Comparison of ENCODE assay signal across 1 cellular context in the genomic region with DNA sequence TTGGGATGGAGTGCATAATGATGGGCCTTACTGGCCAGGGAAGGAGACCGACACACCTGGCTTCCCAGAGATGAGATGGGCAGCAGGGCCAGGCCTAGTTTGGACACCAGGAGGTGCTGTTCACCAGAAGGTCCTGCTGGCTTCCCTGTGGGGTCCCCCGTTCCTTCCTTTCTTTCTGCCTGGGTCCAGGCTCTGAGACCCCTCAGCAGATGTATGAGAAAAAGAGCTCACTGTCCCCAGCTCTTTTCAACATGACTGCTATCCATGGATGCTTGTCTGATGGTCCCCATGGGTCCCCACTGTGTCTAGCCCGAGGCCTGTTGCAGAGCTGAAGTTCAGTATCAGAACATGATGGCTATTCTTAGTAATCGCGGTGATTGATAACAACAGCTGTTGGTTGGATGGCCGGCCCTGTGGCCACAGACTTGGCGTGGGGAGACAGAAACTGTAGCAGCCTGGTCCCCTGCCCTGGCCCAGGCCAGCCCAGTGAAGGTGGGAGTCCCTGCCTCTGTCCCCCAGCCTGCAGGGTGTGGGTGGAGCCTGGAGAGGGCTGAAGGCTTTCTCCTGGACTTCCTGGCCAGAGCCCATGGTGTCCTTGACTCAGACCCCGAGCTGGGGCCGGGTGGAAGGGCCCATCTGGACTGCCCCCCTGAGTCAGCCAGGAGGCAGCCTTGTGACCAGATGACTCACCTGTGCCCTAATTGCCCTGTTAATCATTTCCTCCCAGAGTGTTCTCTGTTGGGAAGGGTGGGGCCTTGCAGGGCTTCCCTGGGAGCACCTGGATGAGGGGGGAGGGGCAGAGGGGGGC.
A peak's percentile ranks its signal among the peaks of the same experiment; 100 is the strongest.
TF ChIP-seq lines count a peak whose summit lies in the region.

No MANE protein-coding gene starts in this region.

TF ChIP-seq in HepG2, 621 proteins besides CTCF, POLR2A, EP300 and RAD21 (continued from another document and continues in another):
- TF ChIP-seq THAP9 (CRISPR knock-in tag; IDR thresholded peaks at IDR 0.05; ENCODE audit: borderline replicate concordance) (peak; percentile 58), ZHX2 (IDR thresholded peaks at IDR 0.05; ENCODE audit: low read depth) (no peak), ZHX2 (CRISPR knock-in tag; IDR thresholded peaks at IDR 0.05; ENCODE audit: borderline replicate concordance) (no peak), JUN (CRISPR knock-in tag; IDR thresholded peaks at IDR 0.05) (peak; percentile 93), SRSF1 (optimal IDR thresholded peaks at IDR 0.05; ENCODE audit: low read depth, low read length) (no peak), SKI (IDR thresholded peaks at IDR 0.05; ENCODE audit: partially characterized antibody) (peak; percentile 11), MAX (IDR thresholded peaks at IDR 0.05) (no peak; the same call in none of the 2 replicates), ZNF292 (CRISPR knock-in tag; IDR thresholded peaks at IDR 0.05; ENCODE audit: borderline replicate concordance, low read depth) (0 out of 2 replicates have a peak, but pooled peaks have one; percentile 2), ZNF101 (CRISPR knock-in tag; IDR thresholded peaks at IDR 0.05; ENCODE audit: borderline replicate concordance, low read depth) (no peak), TEAD3 (CRISPR knock-in tag; optimal IDR thresholded peaks at IDR 0.05; ENCODE audit: borderline replicate concordance) (no peak), RBAK (CRISPR knock-in tag; IDR thresholded peaks at IDR 0.05) (no peak), ATM (IDR thresholded peaks at IDR 0.05; ENCODE audit: borderline replicate concordance) (no peak), RBM39 (IDR thresholded peaks at IDR 0.05; ENCODE audit: low read depth, low read length, poor library complexity, severe bottlenecking) (peak; percentile 17), ZNF264 (CRISPR knock-in tag; IDR thresholded peaks at IDR 0.05) (peak; percentile 65; the same call in 1 of the 2 replicates), ZIK1 (CRISPR knock-in tag; IDR thresholded peaks at IDR 0.05; ENCODE audit: borderline replicate concordance, low read depth) (peak; percentile 35; the same call in 1 of the 2 replicates), EZH2 (conservative IDR thresholded peaks at IDR 0.05; ENCODE audit: low read depth, low read length) (no peak), SSRP1 (CRISPR knock-in tag; IDR thresholded peaks at IDR 0.05) (no peak), ZBTB21 (CRISPR knock-in tag; IDR thresholded peaks at IDR 0.05) (no peak), CC2D1A (CRISPR knock-in tag; IDR thresholded peaks at IDR 0.05) (no peak), MBNL3 (CRISPR knock-in tag; conservative IDR thresholded peaks at IDR 0.05) (no peak), ZC3H4 (CRISPR knock-in tag; IDR thresholded peaks at IDR 0.05; ENCODE audit: borderline replicate concordance) (no peak; the same call in 1 of the 2 replicates), ATRX (CRISPR knock-in tag; IDR thresholded peaks at IDR 0.05; ENCODE audit: borderline replicate concordance) (no peak), JUND (CRISPR knock-in tag; IDR thresholded peaks at IDR 0.05) (peak; percentile 93), SP1 (IDR thresholded peaks at IDR 0.05) (no peak), SP1 (CRISPR knock-in tag; IDR thresholded peaks at IDR 0.05) (no peak), SETDB1 (CRISPR knock-in tag; IDR thresholded peaks at IDR 0.05; ENCODE audit: borderline replicate concordance) (no peak), ZNF234 (CRISPR knock-in tag; conservative IDR thresholded peaks at IDR 0.05) (no peak), ZFP62 (CRISPR knock-in tag; IDR thresholded peaks at IDR 0.05) (no peak), GATAD2A (CRISPR knock-in tag; IDR thresholded peaks at IDR 0.05) (peak; percentile 80)
- TF ChIP-seq, protein P1, sequence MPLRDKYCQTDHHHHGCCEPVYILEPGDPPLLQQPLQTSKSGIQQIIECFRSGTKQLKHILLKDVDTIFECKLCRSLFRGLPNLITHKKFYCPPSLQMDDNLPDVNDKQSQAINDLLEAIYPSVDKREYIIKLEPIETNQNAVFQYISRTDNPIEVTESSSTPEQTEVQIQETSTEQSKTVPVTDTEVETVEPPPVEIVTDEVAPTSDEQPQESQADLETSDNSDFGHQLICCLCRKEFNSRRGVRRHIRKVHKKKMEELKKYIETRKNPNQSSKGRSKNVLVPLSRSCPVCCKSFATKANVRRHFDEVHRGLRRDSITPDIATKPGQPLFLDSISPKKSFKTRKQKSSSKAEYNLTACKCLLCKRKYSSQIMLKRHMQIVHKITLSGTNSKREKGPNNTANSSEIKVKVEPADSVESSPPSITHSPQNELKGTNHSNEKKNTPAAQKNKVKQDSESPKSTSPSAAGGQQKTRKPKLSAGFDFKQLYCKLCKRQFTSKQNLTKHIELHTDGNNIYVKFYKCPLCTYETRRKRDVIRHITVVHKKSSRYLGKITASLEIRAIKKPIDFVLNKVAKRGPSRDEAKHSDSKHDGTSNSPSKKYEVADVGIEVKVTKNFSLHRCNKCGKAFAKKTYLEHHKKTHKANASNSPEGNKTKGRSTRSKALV (CRISPR knock-in tag; IDR thresholded peaks at IDR 0.05): peak; percentile 77
- TF ChIP-seq, protein P2, sequence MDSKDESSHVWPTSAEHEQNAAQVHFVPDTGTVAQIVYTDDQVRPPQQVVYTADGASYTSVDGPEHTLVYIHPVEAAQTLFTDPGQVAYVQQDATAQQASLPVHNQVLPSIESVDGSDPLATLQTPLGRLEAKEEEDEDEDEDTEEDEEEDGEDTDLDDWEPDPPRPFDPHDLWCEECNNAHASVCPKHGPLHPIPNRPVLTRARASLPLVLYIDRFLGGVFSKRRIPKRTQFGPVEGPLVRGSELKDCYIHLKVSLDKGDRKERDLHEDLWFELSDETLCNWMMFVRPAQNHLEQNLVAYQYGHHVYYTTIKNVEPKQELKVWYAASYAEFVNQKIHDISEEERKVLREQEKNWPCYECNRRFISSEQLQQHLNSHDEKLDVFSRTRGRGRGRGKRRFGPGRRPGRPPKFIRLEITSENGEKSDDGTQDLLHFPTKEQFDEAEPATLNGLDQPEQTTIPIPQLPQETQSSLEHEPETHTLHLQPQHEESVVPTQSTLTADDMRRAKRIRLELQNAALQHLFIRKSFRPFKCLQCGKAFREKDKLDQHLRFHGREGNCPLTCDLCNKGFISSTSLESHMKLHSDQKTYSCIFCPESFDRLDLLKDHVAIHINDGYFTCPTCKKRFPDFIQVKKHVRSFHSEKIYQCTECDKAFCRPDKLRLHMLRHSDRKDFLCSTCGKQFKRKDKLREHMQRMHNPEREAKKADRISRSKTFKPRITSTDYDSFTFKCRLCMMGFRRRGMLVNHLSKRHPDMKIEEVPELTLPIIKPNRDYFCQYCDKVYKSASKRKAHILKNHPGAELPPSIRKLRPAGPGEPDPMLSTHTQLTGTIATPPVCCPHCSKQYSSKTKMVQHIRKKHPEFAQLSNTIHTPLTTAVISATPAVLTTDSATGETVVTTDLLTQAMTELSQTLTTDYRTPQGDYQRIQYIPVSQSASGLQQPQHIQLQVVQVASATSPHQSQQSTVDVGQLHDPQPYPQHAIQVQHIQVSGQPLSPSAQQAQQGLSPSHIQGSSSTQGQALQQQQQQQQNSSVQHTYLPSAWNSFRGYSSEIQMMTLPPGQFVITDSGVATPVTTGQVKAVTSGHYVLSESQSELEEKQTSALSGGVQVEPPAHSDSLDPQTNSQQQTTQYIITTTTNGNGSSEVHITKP (CRISPR knock-in tag; IDR thresholded peaks at IDR 0.05; ENCODE audit: low read depth): peak; percentile 96
- TF ChIP-seq, protein P3, sequence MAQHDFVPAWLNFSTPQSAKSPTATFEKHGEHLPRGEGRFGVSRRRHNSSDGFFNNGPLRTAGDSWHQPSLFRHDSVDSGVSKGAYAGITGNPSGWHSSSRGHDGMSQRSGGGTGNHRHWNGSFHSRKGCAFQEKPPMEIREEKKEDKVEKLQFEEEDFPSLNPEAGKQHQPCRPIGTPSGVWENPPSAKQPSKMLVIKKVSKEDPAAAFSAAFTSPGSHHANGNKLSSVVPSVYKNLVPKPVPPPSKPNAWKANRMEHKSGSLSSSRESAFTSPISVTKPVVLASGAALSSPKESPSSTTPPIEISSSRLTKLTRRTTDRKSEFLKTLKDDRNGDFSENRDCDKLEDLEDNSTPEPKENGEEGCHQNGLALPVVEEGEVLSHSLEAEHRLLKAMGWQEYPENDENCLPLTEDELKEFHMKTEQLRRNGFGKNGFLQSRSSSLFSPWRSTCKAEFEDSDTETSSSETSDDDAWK (CRISPR knock-in tag; IDR thresholded peaks at IDR 0.05): no peak
- TF ChIP-seq, protein P4, sequence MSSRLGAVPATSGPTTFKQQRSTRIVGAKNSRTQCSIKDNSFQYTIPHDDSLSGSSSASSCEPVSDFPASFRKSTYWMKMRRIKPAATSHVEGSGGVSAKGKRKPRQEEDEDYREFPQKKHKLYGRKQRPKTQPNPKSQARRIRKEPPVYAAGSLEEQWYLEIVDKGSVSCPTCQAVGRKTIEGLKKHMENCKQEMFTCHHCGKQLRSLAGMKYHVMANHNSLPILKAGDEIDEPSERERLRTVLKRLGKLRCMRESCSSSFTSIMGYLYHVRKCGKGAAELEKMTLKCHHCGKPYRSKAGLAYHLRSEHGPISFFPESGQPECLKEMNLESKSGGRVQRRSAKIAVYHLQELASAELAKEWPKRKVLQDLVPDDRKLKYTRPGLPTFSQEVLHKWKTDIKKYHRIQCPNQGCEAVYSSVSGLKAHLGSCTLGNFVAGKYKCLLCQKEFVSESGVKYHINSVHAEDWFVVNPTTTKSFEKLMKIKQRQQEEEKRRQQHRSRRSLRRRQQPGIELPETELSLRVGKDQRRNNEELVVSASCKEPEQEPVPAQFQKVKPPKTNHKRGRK (CRISPR knock-in tag; IDR thresholded peaks at IDR 0.05): 0 out of 2 replicates have a peak, but pooled peaks have one; percentile 33
- TF ChIP-seq, protein P5, sequence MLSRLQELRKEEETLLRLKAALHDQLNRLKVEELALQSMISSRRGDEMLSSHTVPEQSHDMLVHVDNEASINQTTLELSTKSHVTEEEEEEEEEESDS (CRISPR knock-in tag; IDR thresholded peaks at IDR 0.05; ENCODE audit: borderline replicate concordance): no peak
- TF ChIP-seq, protein P6, sequence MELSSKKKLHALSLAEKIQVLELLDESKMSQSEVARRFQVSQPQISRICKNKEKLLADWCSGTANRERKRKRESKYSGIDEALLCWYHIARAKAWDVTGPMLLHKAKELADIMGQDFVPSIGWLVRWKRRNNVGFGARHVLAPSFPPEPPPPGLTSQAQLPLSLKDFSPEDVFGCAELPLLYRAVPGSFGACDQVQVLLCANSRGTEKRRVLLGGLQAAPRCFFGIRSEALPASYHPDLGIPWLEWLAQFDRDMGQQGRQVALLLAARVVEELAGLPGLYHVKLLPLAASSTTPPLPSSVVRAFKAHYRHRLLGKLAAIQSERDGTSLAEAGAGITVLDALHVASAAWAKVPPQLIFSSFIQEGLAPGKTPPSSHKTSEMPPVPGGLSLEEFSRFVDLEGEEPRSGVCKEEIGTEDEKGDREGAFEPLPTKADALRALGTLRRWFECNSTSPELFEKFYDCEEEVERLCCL (CRISPR knock-in tag; IDR thresholded peaks at IDR 0.05; ENCODE audit: borderline replicate concordance): no peak
